Comparison of ENCODE assay signal across 8 cellular contexts in genomic region chr1:205591522-205592351, GRCh38. TPM values are rescaled to one million over a fixed set of nuclear protein-coding genes. Genes with fewer than 3 reads are reported as not detected.
DNase-seq lines count a peak whose midpoint lies in the region; ATAC-seq, FAIRE-seq and TF ChIP-seq lines count a peak whose summit lies in the region.

No MANE protein-coding gene starts in this region.

- WGBS in A549 (ENCODE audit: missing lambda C conversion rate): 11% methylated on average over 37 of the region's 40 CpGs
- WGBS in smooth muscle cell (ENCODE audit: low lambda C conversion rate): 12% methylated on average over 34 of the region's 40 CpGs

- FAIRE-seq in A549 (lab: Jason Lieb, UNC): no peak

- DNase-seq in A549 (ENCODE audit: low read depth in 1 of 2, low spot score in 1 of 2) (peak; percentile 81 to 89), NCI-H2171 (lab: John Stamatoyannopoulos, UW) (peak; percentile 89), T47D (ENCODE audit: low read depth in 1 of 2, low spot score in 1 of 2) (peak; percentile 80 to 92), iPS-NIHi7 (ENCODE audit: extremely low spot score) (peak; percentile 92), smooth muscle cell (lab: John Stamatoyannopoulos, UW; ENCODE audit: unreplicated experiment) (peak; percentile 65)

- TF ChIP-seq RAD21 in A549 (conservative IDR thresholded peaks at IDR 0.05 in 1 of 2, IDR thresholded peaks at IDR 0.05 in 1 of 2): peak; percentile 97 to 98

- no peaks in the 10 kb centered on the region for H3F3A ChIP-seq in smooth muscle cell (ENCODE audit: low read depth)

- H3K4me3 ChIP-seq in A549: peak overlapping the region; percentile 37
- H3K4me3 ChIP-seq in smooth muscle cell: peak overlapping the region; percentile 50

- peaks cover 3% of the 10 kb centered on the region; the same call in 1 of the 3 replicates for H3K4me1 ChIP-seq in A549
- H3K4me1 ChIP-seq in smooth muscle cell (ENCODE audit: low read depth): no peaks in the 10 kb centered on the region

- ATAC-seq in A549: peak; percentile 92
- peak; percentile 62 for ATAC-seq in HG03103 (IDR thresholded peaks at IDR 0.05; ENCODE audit: low read depth, unreplicated experiment)

- TF ChIP-seq POLR2A in A549 (IDR thresholded peaks at IDR 0.05; ENCODE audit: low read length): no peak
- TF ChIP-seq POLR2A in GM18526 (IDR thresholded peaks at IDR 0.05; ENCODE audit: extremely low read depth, insufficient read length): peak; percentile 14

- TF ChIP-seq CTCF in A549 (IDR thresholded peaks at IDR 0.05) (peak; percentile 95), VCaP (conservative IDR thresholded peaks at IDR 0.05) (peak; percentile 97), smooth muscle cell (IDR thresholded peaks at IDR 0.05; ENCODE audit: borderline replicate concordance, insufficient read depth, poor library complexity, severe bottlenecking) (peak; percentile 89)

- in situ Hi-C loops in T47D (cut with HindIII; ENCODE audit: low pct_unique_long_range_greater_than_20kb, low sequenced_read_pairs): no loop called here

- no peaks in the 10 kb centered on the region for H4K20me1 ChIP-seq in smooth muscle cell (ENCODE audit: low read depth)

- POLR2A ChIA-PET in A549 (lab: Yijun Ruan, JAX): interaction anchor here (0.6 to 2.2 kb wide), 6 partner anchors 39 to 611 kb away, joined by 4 to 26 read pairs (median 9); partner anchors contain the start of genes ELK4 and FAM72A

- H3K79me2 ChIP-seq in smooth muscle cell (ENCODE audit: low read depth): no peaks in the 10 kb centered on the region

- no peak overlapping the region for H2AFZ ChIP-seq in smooth muscle cell (ENCODE audit: low read depth)

- TF ChIP-seq EP300 in A549 (IDR thresholded peaks at IDR 0.05): no peak

- CTCF ChIA-PET in A549 (lab: Yijun Ruan, JAX): interaction anchor here (0.6 to 12.3 kb wide), 61 partner anchors 10 to 572 kb away, joined by 3 to 423 read pairs (median 6); partner anchors contain the start of genes ELK4 and SLC45A3

- H3K9me3 ChIP-seq in A549 (no peaks in the 10 kb centered on the region), smooth muscle cell (replicated peaks; ENCODE audit: low read depth) (no peaks in the 10 kb centered on the region)

- H3K4me2 ChIP-seq in A549 (peak overlapping the region; percentile 85), smooth muscle cell (peak overlapping the region; percentile 92)

- H3K27ac ChIP-seq in A549 (peak overlapping the region; percentile 64 to 72), VCaP (peak overlapping the region; percentile 78), smooth muscle cell (ENCODE audit: low read depth) (no peak overlapping the region)

- no peak overlapping the region for H3K9ac ChIP-seq in smooth muscle cell (ENCODE audit: low read depth)

- no peaks in the 10 kb centered on the region for H3K27me3 ChIP-seq in smooth muscle cell (ENCODE audit: low read depth)

- H3K36me3 ChIP-seq in smooth muscle cell (ENCODE audit: low read depth): no peaks in the 10 kb centered on the region

TF ChIP-seq in A549, 52 proteins besides CTCF, POLR2A, EP300 and RAD21:
- no peak for TF ChIP-seq HES2 (IDR thresholded peaks at IDR 0.05)
- no peak for TF ChIP-seq HMGXB4 (CRISPR knock-in tag; IDR thresholded peaks at IDR 0.05; ENCODE audit: borderline replicate concordance)
- peak; percentile 96 for TF ChIP-seq SMC3 (IDR thresholded peaks at IDR 0.05)
- TF ChIP-seq JUN (IDR thresholded peaks at IDR 0.05): no peak
- TF ChIP-seq PBX3 (IDR thresholded peaks at IDR 0.05): no peak
- peak in 1 of 2 experiments; percentile 42; a peak in 1 of 4 replicates for TF ChIP-seq CEBPB (IDR thresholded peaks at IDR 0.05)
- TF ChIP-seq BHLHE40 (IDR thresholded peaks at IDR 0.05; ENCODE audit: low read depth, low read length): no peak
- TF ChIP-seq USF2 (IDR thresholded peaks at IDR 0.05): no peak
- no peak for TF ChIP-seq MAZ (IDR thresholded peaks at IDR 0.05; ENCODE audit: borderline replicate concordance, low read depth, low read length)
- TF ChIP-seq HOXB13 (CRISPR knock-in tag; IDR thresholded peaks at IDR 0.05; ENCODE audit: low read depth): no peak
- no peak for TF ChIP-seq ELK1 (IDR thresholded peaks at IDR 0.05; ENCODE audit: low read depth, low read length)
- no peak for TF ChIP-seq MYC (IDR thresholded peaks at IDR 0.05; ENCODE audit: borderline replicate concordance, low read length)
- no peak for TF ChIP-seq CHD4 (IDR thresholded peaks at IDR 0.05; ENCODE audit: borderline replicate concordance)
- no peak for TF ChIP-seq HOXB5 (CRISPR knock-in tag; IDR thresholded peaks at IDR 0.05)
- peak; percentile 60 for TF ChIP-seq MAX (IDR thresholded peaks at IDR 0.05)
- TF ChIP-seq RNF2 (IDR thresholded peaks at IDR 0.05; ENCODE audit: borderline replicate concordance, low read depth): no peak
- TF ChIP-seq SREBF2 (IDR thresholded peaks at IDR 0.05): no peak
- TF ChIP-seq ZC3H11A (IDR thresholded peaks at IDR 0.05): no peak
- TF ChIP-seq TP53 (CRISPR knock-in tag; IDR thresholded peaks at IDR 0.05): no peak

RNA-seq across cellular contexts. Expression of gene ELK4, which starts 40.1 kb away (rescaled TPM):
- 11.9 and 12.7 TPM in 2 replicates for polyA plus RNA-seq in A549 (2011; rRNA removed)
- 1.8 and 2.4 TPM in 2 replicates for polyA plus RNA-seq in A549 (2012; cell fraction: cytosol; rRNA removed)
- polyA plus RNA-seq in A549 (2012; cell fraction: nucleus; rRNA removed): 1.3 and 2.5 TPM in 2 replicates
- 5.8 to 6.4 TPM (median 5.9 TPM) in 3 replicates for polyA plus RNA-seq in A549 (2017; fragmentation: RNase III; extraction: RNeasy Plus Mini Kit Qiagen cat#74134 plus additional on column Dnase treatment)
- 15.0 and 18.5 TPM in 2 replicates for polyA minus RNA-seq in A549 (2011; rRNA and poly(A)+ RNA removed)
- total RNA-seq in smooth muscle cell: 15.5 and 16.6 TPM in 2 replicates
- polyA plus RNA-seq in smooth muscle cell: 3.6 and 3.7 TPM in 2 replicates
